In the genomic region with DNA sequence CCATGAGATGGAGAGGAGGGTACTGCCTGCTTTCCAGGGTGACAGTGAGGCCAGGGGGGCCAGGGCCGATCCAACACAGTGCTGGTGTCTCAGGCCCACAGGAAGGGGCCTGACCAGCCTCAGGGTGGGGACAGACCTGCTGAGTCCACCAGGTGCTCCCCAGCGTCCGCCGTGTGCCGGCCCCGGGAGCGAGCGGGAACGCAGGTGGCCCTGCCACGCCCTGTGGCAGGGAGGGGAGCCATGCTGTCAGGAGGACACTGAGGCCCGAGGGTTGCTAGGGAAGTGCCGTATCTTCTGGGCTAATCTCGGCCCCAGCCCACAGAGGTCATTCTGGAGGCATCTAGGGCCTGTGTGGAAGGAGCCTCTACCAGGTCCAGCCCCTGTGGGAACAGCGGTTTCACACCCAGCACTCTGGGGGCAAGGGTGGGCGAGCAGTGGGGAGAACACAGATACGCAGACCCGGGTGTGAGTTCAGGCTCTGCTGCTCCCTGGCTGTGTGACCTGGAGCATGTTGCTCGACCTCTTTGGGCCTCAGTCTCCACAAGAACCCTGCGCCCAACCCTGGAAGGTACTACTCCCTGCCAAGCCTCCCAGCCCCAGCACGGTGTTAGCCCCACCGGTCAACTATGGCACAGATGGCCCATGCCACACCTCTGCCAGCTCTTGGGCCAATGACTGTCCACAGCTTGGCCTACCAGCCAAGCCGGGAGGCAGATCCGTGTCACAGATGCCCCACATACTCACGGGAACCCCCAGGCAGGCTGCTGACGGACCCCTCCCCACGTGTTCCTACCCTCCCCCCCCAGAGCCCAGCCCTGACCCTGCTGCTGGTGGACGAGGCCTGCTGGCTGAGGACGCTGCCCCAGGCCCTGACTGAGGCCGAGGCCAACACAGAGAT, we compare ENCODE assay signal across 1 cellular context.
TF ChIP-seq lines count a peak whose summit lies in the region.

No MANE protein-coding gene starts in this region.

TF ChIP-seq in endothelial cell of umbilical vein, 7 proteins besides CTCF, POLR2A, EP300 and RAD21:
- TF ChIP-seq EZH2 (IDR thresholded peaks at IDR 0.05; ENCODE audit: borderline replicate concordance, low read depth, low read length, severe bottlenecking) (no peak), JUN (IDR thresholded peaks at IDR 0.05; ENCODE audit: borderline replicate concordance, insufficient read depth, insufficient read length, low read depth) (no peak), GATA2 (IDR thresholded peaks at IDR 0.05; ENCODE audit: insufficient read depth, insufficient read length, low read depth, low read length) (no peak), FOS (IDR thresholded peaks at IDR 0.05; ENCODE audit: borderline replicate concordance, insufficient read depth, low read length) (no peak), POLR2AphosphoS5 (IDR thresholded peaks at IDR 0.05; ENCODE audit: insufficient read depth, low read depth, low read length) (no peak), MYC (IDR thresholded peaks at IDR 0.05; ENCODE audit: low read depth, low read length) (no peak)
- TF ChIP-seq, protein P1, sequence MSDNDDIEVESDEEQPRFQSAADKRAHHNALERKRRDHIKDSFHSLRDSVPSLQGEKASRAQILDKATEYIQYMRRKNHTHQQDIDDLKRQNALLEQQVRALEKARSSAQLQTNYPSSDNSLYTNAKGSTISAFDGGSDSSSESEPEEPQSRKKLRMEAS (IDR thresholded peaks at IDR 0.05; ENCODE audit: insufficient read depth, insufficient read length), result no peak
